29 cellular contexts compared by ENCODE assay signal in the genomic region with DNA sequence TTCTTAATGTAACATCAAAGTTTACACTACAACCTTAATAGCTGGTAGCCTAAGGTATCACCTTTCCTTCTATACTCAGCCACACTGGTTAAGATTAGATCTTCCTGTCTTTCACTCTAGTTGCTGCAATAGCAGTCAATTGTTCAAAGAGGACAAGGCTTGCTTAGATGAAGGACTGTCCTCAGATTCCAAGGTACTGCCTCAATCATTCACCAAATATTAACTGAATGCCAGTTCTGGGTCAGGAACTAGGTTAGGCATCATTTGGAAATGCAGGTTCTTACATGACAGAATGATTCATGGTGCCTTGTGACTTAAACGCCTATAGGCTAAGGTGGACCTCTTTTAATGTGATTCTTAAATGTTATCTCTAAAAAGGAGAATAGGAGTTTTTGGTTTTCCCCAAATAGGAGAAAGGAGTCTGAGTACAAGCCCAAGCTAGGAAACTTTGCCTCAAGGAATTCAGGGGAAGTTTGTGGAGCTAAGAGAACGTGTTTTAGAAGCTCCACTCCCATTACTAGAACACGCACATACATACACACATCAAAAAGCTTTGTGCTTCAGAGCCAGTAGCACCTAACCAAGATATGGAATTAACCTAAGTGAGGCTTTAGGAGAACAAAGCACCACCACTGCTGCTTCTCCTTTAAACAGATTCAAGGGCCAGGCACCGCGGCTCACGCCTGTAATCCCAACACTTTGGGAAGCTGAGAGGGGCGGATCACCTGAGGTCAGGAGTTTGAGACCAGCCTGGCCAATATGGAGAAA. TPM values are rescaled to one million over a fixed set of nuclear protein-coding genes. Genes with fewer than 3 reads are reported as not detected.
DNase-seq lines count a peak whose midpoint lies in the region; ATAC-seq and TF ChIP-seq lines count a peak whose summit lies in the region.
"Had no signal": no experiment of that assay in that cellular context is flagged by ENCODE, and none has a peak within 500 bp of the region (broad histone marks: within the 10 kb centered on the region; RNA-seq: fewer than 3 reads in every experiment).

No MANE protein-coding gene starts in this region.

- BruUV-seq in mammary epithelial cell (replicated peaks; lab: Mats Ljungman, UMichigan) = no TSS peak

- peak overlapping the region; percentile 59 for H3K9ac ChIP-seq in mammary epithelial cell (ENCODE audit: insufficient read depth, low read length)
- H3K9ac ChIP-seq: BLaER1 treated with 17β-estradiol and CSF1 and Interleukin-3, amounts not matched to agents 10 nM and 100 nM had no signal

- intact Hi-C loops in mammary epithelial cell (cut with micrococcal nuclease) = no loop called here

- 4% methylated on average over 6 of the region's 7 CpGs for WGBS in mammary epithelial cell (ENCODE audit: low coverage, missing lambda C conversion rate)
- WGBS in suprapubic skin = 56% methylated on average over 7 of the region's 7 CpGs

- dilution Hi-C loops in mammary epithelial cell (cut with HindIII; ENCODE audit: low sequenced_read_pairs) = no loop called here

- CTCF ChIA-PET in mammary epithelial cell (lab: Charles Lee; ENCODE audit: low non-redundant PET) = no interaction called here

- ATAC-seq in GM19397 (IDR thresholded peaks at IDR 0.05; ENCODE audit: unreplicated experiment) (no peak), GM18517 (IDR thresholded peaks at IDR 0.05; ENCODE audit: unreplicated experiment) (no peak)
- ATAC-seq: GM12878; left colon; pancreas; stimulated activated naive CD8-positive, alpha-beta T cell treated with anti-CD3 and anti-CD28 coated beads, Interleukin-15, amount 100 ng/mL, for 72 hours; T-cell had no signal

- peaks cover 16% of the 10 kb centered on the region for H3K4me1 ChIP-seq in mammary epithelial cell (ENCODE audit: insufficient read depth, low read length)
- H3K4me1 ChIP-seq in suprapubic skin = peaks cover 23% of the 10 kb centered on the region
- H3K4me1 ChIP-seq: ascending aorta, esophagus muscularis mucosa, pancreas, tibial artery had no signal

- TF ChIP-seq CTCF in mammary epithelial cell (conservative IDR thresholded peaks at IDR 0.05 in 1 of 2, IDR thresholded peaks at IDR 0.05 in 1 of 2; ENCODE audit: extremely low read depth in 1 of 2, insufficient read depth in 1 of 2, low read depth in 1 of 2, low read length in 2 of 2) (no peak), suprapubic skin (IDR thresholded peaks at IDR 0.05) (no peak)

- H4K20me1 ChIP-seq in mammary epithelial cell (ENCODE audit: insufficient read depth, low read length) = no peaks in the 10 kb centered on the region
- H4K20me1 ChIP-seq: BLaER1 treated with 17β-estradiol and CSF1 and Interleukin-3, amounts not matched to agents 10 nM and 100 nM had no signal

- in situ Hi-C loops in mammary epithelial cell (cut with MboI; ENCODE audit: low sequenced_read_pairs in 2 of 2) = no loop called here

- no peak for TF ChIP-seq POLR2A in suprapubic skin (IDR thresholded peaks at IDR 0.05)

- H3K4me2 ChIP-seq in mammary epithelial cell (ENCODE audit: insufficient read depth, low read depth, low read length) = peak overlapping the region; percentile 70
- H3K4me2 ChIP-seq: BLaER1 treated with 17β-estradiol and CSF1 and Interleukin-3, amounts not matched to agents 10 nM and 100 nM had no signal

- peak overlapping the region; percentile 86 for H2AFZ ChIP-seq in mammary epithelial cell (ENCODE audit: low read depth, low read length)

- H3K27ac ChIP-seq in mammary epithelial cell (ENCODE audit: insufficient read depth, low read depth, low read length) (peak overlapping the region; percentile 89), suprapubic skin (peak overlapping the region; percentile 83)
- H3K27ac ChIP-seq: ascending aorta; BLaER1 treated with 17β-estradiol and CSF1 and Interleukin-3, amounts not matched to agents 10 nM and 100 nM; coronary artery; esophagus muscularis mucosa; pancreas; tibial artery had no signal

- H3K4me3 ChIP-seq in mammary epithelial cell (replicated peaks in 1 of 3; ENCODE audit: insufficient read depth in 1 of 3, low read depth in 2 of 3, low read length in 3 of 3) (no peak overlapping the region), suprapubic skin (no peak overlapping the region)
- H3K4me3 ChIP-seq: ascending aorta; BLaER1 treated with 17β-estradiol and CSF1 and Interleukin-3, amounts not matched to agents 10 nM and 100 nM; coronary artery; esophagus muscularis mucosa; GM12878; pancreas; tibial artery had no signal

- no peak for TF ChIP-seq EP300 in suprapubic skin (IDR thresholded peaks at IDR 0.05)

- no peaks in the 10 kb centered on the region for H3K36me3 ChIP-seq in mammary epithelial cell (ENCODE audit: insufficient read depth, low read length)
- no peaks in the 10 kb centered on the region for H3K36me3 ChIP-seq in suprapubic skin
- H3K36me3 ChIP-seq: ascending aorta; BLaER1 treated with 17β-estradiol and CSF1 and Interleukin-3, amounts not matched to agents 10 nM and 100 nM; esophagus muscularis mucosa; pancreas; tibial artery had no signal

- H3K9me3 ChIP-seq in mammary epithelial cell (replicated peaks; ENCODE audit: insufficient read depth, low read length) = no peaks in the 10 kb centered on the region
- no peaks in the 10 kb centered on the region for H3K9me3 ChIP-seq in suprapubic skin
- H3K9me3 ChIP-seq: ascending aorta, esophagus muscularis mucosa, pancreas, tibial artery had no signal

- peak; percentile 14 for DNase-seq in NCI-H226
- peak; percentile 93 for DNase-seq in mammary epithelial cell
- DNase-seq in kidney tubule cell (ENCODE audit: low spot score) = peak; percentile 80
- no peak for DNase-seq in suprapubic skin (ENCODE audit: low spot score in 2 of 2)
- no peak for DNase-seq in activated gamma-delta T cell treated with Interleukin-2 at 50 U/mL for 16 hours
- DNase-seq: activated CD4-positive, alpha-beta T cell treated with anti-CD3 and anti-CD28 coated beads, Interleukin-2, amount 10 ng/mL, durations not matched to agents 24 days and 14 days; activated gamma-delta T cell; activated naive CD8-positive, alpha-beta T cell treated with anti-CD3 and anti-CD28 coated beads, Interleukin-2, amount 10 ng/mL, durations not matched to agents 7 days and 5 days; activated T-cell treated with anti-CD3 and anti-CD28 coated beads, Interleukin-2, amount 50 U/mL, for 24 hours; DMS153; effector memory CD4-positive, alpha-beta T cell; H7; Kasumi-1; left colon; NCI-H1417 treated with DMSO at 0.1 percent for 48 hours; pancreas; retina; RPMI8226; stimulated activated CD4-positive, alpha-beta T cell treated with anti-CD3 and anti-CD28 coated beads, Interleukin-2, amount 100 ng/mL, for 48 hours; stimulated activated naive CD8-positive, alpha-beta T cell treated with anti-CD3 and anti-CD28 coated beads, Interleukin-15, amount 100 ng/mL, for 72 hours; T-cell; tibial artery had no signal

- H3K27me3 ChIP-seq in mammary epithelial cell (ENCODE audit: insufficient read depth, low read length) (no peaks in the 10 kb centered on the region), suprapubic skin (no peaks in the 10 kb centered on the region)
- H3K27me3 ChIP-seq: ascending aorta; BLaER1 treated with 17β-estradiol and CSF1 and Interleukin-3, amounts not matched to agents 10 nM and 100 nM; esophagus muscularis mucosa; pancreas; tibial artery had no signal

- no peaks in the 10 kb centered on the region for H3K79me2 ChIP-seq in mammary epithelial cell (ENCODE audit: insufficient read depth, low read length)

RNA-seq across cellular contexts. Expression of a gene that starts 8.5 kb away (rescaled TPM):
- total RNA-seq in mammary epithelial cell (10 to 100 TPM; 24.3 to 45.5 TPM), suprapubic skin (10 to 100 TPM; 45.8 to 89.2 (median 52.9) TPM)
- polyA plus RNA-seq in mammary epithelial cell = 13.9 TPM
- 10.2 TPM for polyA minus RNA-seq in mammary epithelial cell

RNA-seq across cellular contexts. Expression of a gene that starts 25.4 kb away (rescaled TPM):
- 10 to 100 TPM; 67.8 to 80.4 TPM for total RNA-seq in mammary epithelial cell
- 21.9 TPM for polyA plus RNA-seq in mammary epithelial cell
- 51.7 TPM for polyA minus RNA-seq in mammary epithelial cell
- total RNA-seq in suprapubic skin = 10 to 100 TPM; 10.6 to 33.2 (median 28.0) TPM

RNA-seq across cellular contexts. Expression of a gene that starts 40.2 kb away (rescaled TPM):
- total RNA-seq in mammary epithelial cell = 10 to 100 TPM; 24.8 to 27.4 TPM
- polyA plus RNA-seq in mammary epithelial cell = 6.8 TPM
- polyA minus RNA-seq in mammary epithelial cell = 12.4 TPM
- 10 to 100 TPM; 28.2 to 35.1 (median 31.0) TPM for total RNA-seq in suprapubic skin

Comparison
In these comparisons a context has a peak if more than half of its experiments do, and no peak if none do; other contexts are left out.
1. DNase-seq: peak in NCI-H226 (single experiment), mammary epithelial cell (single experiment) and kidney tubule cell (single experiment); none in suprapubic skin (0 of 2) and activated gamma-delta T cell treated with Interleukin-2 at 50 U/mL for 16 hours (single experiment).